In genomic region chr17:76914937-76915336, GRCh38 we compare ENCODE assay signal across 17 cellular contexts. TPM values are rescaled to one million over a fixed set of nuclear protein-coding genes. Genes with fewer than 3 reads are reported as not detected.
DNase-seq lines count a peak whose midpoint lies in the region; ATAC-seq, FAIRE-seq and TF ChIP-seq lines count a peak whose summit lies in the region.
"Had no signal": no experiment of that assay in that cellular context is flagged by ENCODE, and none has a peak within 500 bp of the region (broad histone marks: within the 10 kb centered on the region; RNA-seq: fewer than 3 reads in every experiment).

No MANE protein-coding gene starts in this region.

- TF ChIP-seq CTCF in Caco-2 (IDR thresholded peaks at IDR 0.05; ENCODE audit: insufficient read depth in 1 of 2, low read depth in 1 of 2, low read length in 1 of 2, severe bottlenecking in 1 of 2, unreplicated experiment in 1 of 2): no peak
- TF ChIP-seq CTCF in kidney (IDR thresholded peaks at IDR 0.05; ENCODE audit: borderline replicate concordance, extremely low read depth, insufficient read depth): no peak
- no peak for TF ChIP-seq CTCF in progenitor cell of endocrine pancreas (IDR thresholded peaks at IDR 0.05; ENCODE audit: unreplicated experiment)

- no peak for ATAC-seq in HG02885 (IDR thresholded peaks at IDR 0.05; ENCODE audit: poor library complexity, unreplicated experiment)
- ATAC-seq: GM23338 had no signal

- H3K27ac Mint-ChIP-seq in Caco-2 (ENCODE audit: unreplicated experiment) (peak overlapping the region; percentile 69), progenitor cell of endocrine pancreas (peak overlapping the region; percentile 62)
- H3K27ac Mint-ChIP-seq: CD4-positive, CD25-positive, alpha-beta regulatory T cell; GM23338; HFFc6 had no signal

- H3K36me3 ChIP-seq in Caco-2 (ENCODE audit: control insufficient read depth, insufficient read depth, low read length): no peaks in the 10 kb centered on the region
- H3K36me3 ChIP-seq in kidney (ENCODE audit: control insufficient read depth in 1 of 2, insufficient read depth in 2 of 2, low read length in 2 of 2): no peaks in the 10 kb centered on the region

- peak overlapping the region; percentile 11 for H3K4me3 Mint-ChIP-seq in Caco-2 (ENCODE audit: unreplicated experiment)
- H3K4me3 Mint-ChIP-seq in progenitor cell of endocrine pancreas (ENCODE audit: low read depth): no peak overlapping the region
- H3K4me3 Mint-ChIP-seq: CD4-positive, CD25-positive, alpha-beta regulatory T cell; GM23338; HFFc6 had no signal

- no peak for FAIRE-seq in kidney (lab: Jason Lieb, UNC)
- FAIRE-seq: GM12892, HTR-8/SVneo had no signal

- no peak overlapping the region for H3K27ac ChIP-seq in kidney (ENCODE audit: low read depth in 2 of 2, low read length in 2 of 2)
- H3K27ac ChIP-seq: BLaER1 treated with 17β-estradiol and CSF1 and Interleukin-3, amounts not matched to agents 10 nM and 100 nM had no signal

- H3K9me3 ChIP-seq in Caco-2 (no peaks in the 10 kb centered on the region), kidney (ENCODE audit: control insufficient read depth in 1 of 2, low read length in 2 of 2) (no peaks in the 10 kb centered on the region)
- H3K9me3 ChIP-seq: BLaER1 treated with 17β-estradiol and CSF1 and Interleukin-3, amounts not matched to agents 10 nM and 100 nM had no signal

- H3K9ac ChIP-seq in kidney (ENCODE audit: low read length in 2 of 2): no peak overlapping the region
- H3K9ac ChIP-seq: BLaER1 treated with 17β-estradiol and CSF1 and Interleukin-3, amounts not matched to agents 10 nM and 100 nM had no signal

- H3K4me1 ChIP-seq in Caco-2: peaks cover 25% of the 10 kb centered on the region
- no peaks in the 10 kb centered on the region for H3K4me1 ChIP-seq in kidney (ENCODE audit: control insufficient read depth in 1 of 2, insufficient read depth in 1 of 2, low read depth in 1 of 2, low read length in 2 of 2)

- H3K36me3 Mint-ChIP-seq in Caco-2 (ENCODE audit: insufficient read depth, unreplicated experiment): peaks cover 5% of the 10 kb centered on the region
- no peaks in the 10 kb centered on the region for H3K36me3 Mint-ChIP-seq in progenitor cell of endocrine pancreas (ENCODE audit: insufficient read depth)
- H3K36me3 Mint-ChIP-seq: CD4-positive, CD25-positive, alpha-beta regulatory T cell had no signal

- H3K4me1 Mint-ChIP-seq in Caco-2 (ENCODE audit: low read depth, unreplicated experiment): peaks cover 30% of the 10 kb centered on the region
- H3K4me1 Mint-ChIP-seq in progenitor cell of endocrine pancreas (ENCODE audit: low read depth): peaks cover 5% of the 10 kb centered on the region
- H3K4me1 Mint-ChIP-seq: CD4-positive, CD25-positive, alpha-beta regulatory T cell had no signal

- peak; percentile 62 to 66 for DNase-seq in Caco-2
- DNase-seq in NCI-H146 (lab: John Stamatoyannopoulos, UW): peak; percentile 26
- peak; percentile 17 for DNase-seq in kidney
- DNase-seq in progenitor cell of endocrine pancreas (ENCODE audit: low spot score, unreplicated experiment): no peak
- no peak for DNase-seq in DMS114 treated with DMSO at 0.1 percent for 48 hours (lab: John Stamatoyannopoulos, UW; ENCODE audit: unreplicated experiment)
- no peak for DNase-seq in HCEC 1CT
- DNase-seq: ACHN; CD4-positive, CD25-positive, alpha-beta regulatory T cell; DND-41; GDM1; H7; HFFc6 had no signal

- no peak overlapping the region for H3K4me3 ChIP-seq in Caco-2 (ENCODE audit: low read depth, low read length)
- no peak overlapping the region for H3K4me3 ChIP-seq in kidney (ENCODE audit: low read length in 2 of 2)
- H3K4me3 ChIP-seq: BLaER1 treated with 17β-estradiol and CSF1 and Interleukin-3, amounts not matched to agents 10 nM and 100 nM; GM23338 had no signal

- no peaks in the 10 kb centered on the region for H3K27me3 ChIP-seq in Caco-2 (replicated peaks; ENCODE audit: control insufficient read depth, insufficient read depth, low read length)
- H3K27me3 ChIP-seq: BLaER1 treated with 17β-estradiol and CSF1 and Interleukin-3, amounts not matched to agents 10 nM and 100 nM had no signal

- H3K27me3 Mint-ChIP-seq in Caco-2 (ENCODE audit: insufficient read depth, unreplicated experiment) (no peaks in the 10 kb centered on the region), progenitor cell of endocrine pancreas (peaks cover 91% of the 10 kb centered on the region)

- BruUV-seq in Caco-2 (replicated peaks; lab: Mats Ljungman, UMichigan): no TSS peak

- CTCF ChIA-PET in Caco-2 (lab: Charles Lee): no interaction called here

- POLR2A ChIA-PET in Caco-2 (lab: Charles Lee): interaction anchor here (0.6 kb wide), 1 partner anchor 19 kb away, joined by 7 read pairs; no protein-coding TSS in a partner anchor

- H3K9me3 Mint-ChIP-seq in Caco-2 (ENCODE audit: unreplicated experiment): no peaks in the 10 kb centered on the region
- no peaks in the 10 kb centered on the region for H3K9me3 Mint-ChIP-seq in progenitor cell of endocrine pancreas (ENCODE audit: low read depth)
- H3K9me3 Mint-ChIP-seq: CD4-positive, CD25-positive, alpha-beta regulatory T cell; GM23338; HFFc6 had no signal

- intact Hi-C loops in Caco-2 (cut with micrococcal nuclease; ENCODE audit: unreplicated experiment) (no loop called here), kidney (cut with DNase I) (no loop called here)

RNA-seq across cellular contexts. Expression of gene MGAT5B, which starts 46.7 kb away (rescaled TPM):
- total RNA-seq in Caco-2 (2022): 8.9 and 9.1 TPM in 2 replicates
- total RNA-seq in kidney: 2.3 TPM
- 0.56 TPM for polyA plus RNA-seq in kidney (ENCODE audit: insufficient read depth, low read depth, low replicate concordance)
- total RNA-seq in progenitor cell of endocrine pancreas: 2.8 and 4.6 TPM in 2 replicates
- total RNA-seq: CD4-positive, CD25-positive, alpha-beta regulatory T cell had no signal
- polyA plus RNA-seq: CD4-positive, CD25-positive, alpha-beta regulatory T cell had no signal

Comparison
In these comparisons a context has a peak if more than half of its experiments do, and no peak if none do; other contexts are left out.
1. DNase-seq: peak in Caco-2 (2 of 2), NCI-H146 (single experiment) and kidney (single experiment); none in progenitor cell of endocrine pancreas (single experiment), DMS114 treated with DMSO at 0.1 percent for 48 hours (single experiment) and HCEC 1CT (single experiment).